In genomic region chr1:148402152-148403084, GRCh38 we compare ENCODE assay signal across 8 cellular contexts.
DNase-seq lines count a peak whose midpoint lies in the region; ATAC-seq and TF ChIP-seq lines count a peak whose summit lies in the region.
"Not testable (repeated sequence)": the region's sequence is repeated elsewhere in the genome, so short reads cannot be mapped to it uniquely, and the experiment has no call there.

No MANE protein-coding gene starts in this region.

- peak overlapping the region; percentile 78; the same call in 1 of the 2 replicates for H3K18ac ChIP-seq in IMR-90 (ENCODE audit: low read depth, low read length)

- TF ChIP-seq POLR2A in IMR-90 (IDR thresholded peaks at IDR 0.05; ENCODE audit: low read depth, low read length) = peak; percentile 93

- BruUV-seq in IMR-90 (replicated peaks; lab: Mats Ljungman, UMichigan) = TSS peak; percentile 98

- peak overlapping the region; percentile 75 for H2BK120ac ChIP-seq in IMR-90 (ENCODE audit: low read depth, low read length)

- peak overlapping the region; percentile 57; the same call in 1 of the 2 replicates for H2AK5ac ChIP-seq in IMR-90 (ENCODE audit: low read depth, low read length)

- POLR2A ChIA-PET in IMR-90 (lab: Charles Lee; ENCODE audit: unreplicated experiment) = not testable (repeated sequence)

- H2AK9ac ChIP-seq in IMR-90 (replicated peaks; ENCODE audit: low read depth, low read length, poor library complexity) = not testable (repeated sequence)

- peak overlapping the region; percentile 97 for H3K14ac ChIP-seq in IMR-90 (replicated peaks; ENCODE audit: low read depth, low read length)

- not testable (repeated sequence) for H2BK15ac ChIP-seq in IMR-90 (ENCODE audit: low read depth, low read length)

- H3K4me3 ChIP-seq in IMR-90 (ENCODE audit: insufficient read depth, low read depth, low read length) = peak overlapping the region; percentile 81

- peak overlapping the region; percentile 73 to 92 for H4K8ac ChIP-seq in IMR-90 (ENCODE audit: low read depth in 2 of 2, low read length in 2 of 2)

- intact Hi-C loops in IMR-90 (cut with micrococcal nuclease) = not testable (repeated sequence)

- not testable (repeated sequence) for H3K9me1 ChIP-seq in IMR-90 (ENCODE audit: insufficient read depth, low read length)

- not testable (repeated sequence) for H3K36me3 ChIP-seq in IMR-90 (ENCODE audit: control insufficient read depth, insufficient read depth, low read length)

- H3K4me2 ChIP-seq in IMR-90 (ENCODE audit: low read depth, low read length) = peak overlapping the region; percentile 92

- TF ChIP-seq RAD21 in IMR-90 (IDR thresholded peaks at IDR 0.05; ENCODE audit: low read length) = not testable (repeated sequence)

- not testable (repeated sequence) for H3K4me1 ChIP-seq in IMR-90 (ENCODE audit: control insufficient read depth, insufficient read depth, low read length)

- peak overlapping the region; percentile 86 for H2AFZ ChIP-seq in IMR-90 (replicated peaks; ENCODE audit: low read length, poor library complexity)

- ATAC-seq in GM21528 (IDR thresholded peaks at IDR 0.05; ENCODE audit: low FRiP score, unreplicated experiment) = peak; percentile 80
- peak; percentile 94 for ATAC-seq in IMR-90 (ENCODE audit: low read depth)

- peak overlapping the region; percentile 86 for H3K56ac ChIP-seq in IMR-90 (ENCODE audit: extremely low read depth, insufficient read depth, low read length)

- H3K27ac ChIP-seq in IMR-90 (ENCODE audit: insufficient read depth, low read length) = peak overlapping the region; percentile 89

- H3K23ac ChIP-seq in IMR-90 (ENCODE audit: low read depth, low read length) = peak overlapping the region; percentile 97; the same call in 1 of the 2 replicates

- H3K27me3 ChIP-seq in IMR-90 (ENCODE audit: control insufficient read depth, insufficient read depth, low read length) = not testable (repeated sequence)

- not testable (repeated sequence) for TF ChIP-seq CTCF in IMR-90 (conservative IDR thresholded peaks at IDR 0.05; ENCODE audit: low read depth, low read length)

- H2BK5ac ChIP-seq in IMR-90 (ENCODE audit: low read depth, low read length, poor library complexity, severe bottlenecking) = peak overlapping the region; percentile 93

- not testable (repeated sequence) for H2BK20ac ChIP-seq in IMR-90 (ENCODE audit: low read depth, low read length)

- DNase-seq in DMS153 treated with DMSO at 0.1 percent for 48 hours (lab: John Stamatoyannopoulos, UW; ENCODE audit: unreplicated experiment) (peak; percentile 64), IMR-90 (peak; percentile 61), SIG-M5 (lab: John Stamatoyannopoulos, UW) (peak; percentile 74), fibroblast of peridontal ligament (ENCODE audit: extremely low read depth) (peak; percentile 44), myocyte (ENCODE audit: low read depth) (peak; percentile 70)
- peak; percentile 78 for DNase-seq in activated T-helper 9 cell treated with anti-CD3 and anti-CD28 coated beads, Interleukin-2, amount 50 U/mL, for 16 hours (ENCODE audit: low read depth)
- DNase-seq in stimulated activated CD8-positive, alpha-beta memory T cell treated with anti-CD3 and anti-CD28 coated beads, Interleukin-2, amount 100 ng/mL, for 48 hours (ENCODE audit: low read depth in 2 of 2) = peak; percentile 79 to 81

- H3K4ac ChIP-seq in IMR-90 (ENCODE audit: low read depth, low read length) = peak overlapping the region; percentile 92

- peak overlapping the region; percentile 81 for H4K5ac ChIP-seq in IMR-90 (ENCODE audit: low read depth, low read length)

- WGBS in IMR-90 (ENCODE audit: extremely low coverage in 2 of 2, insufficient read length in 1 of 2), 2 experiments = 1% methylated on average over 14 of the region's 45 CpGs; no CpG with 5 or more reads in 1 of the 2 experiments

- in situ Hi-C loops in IMR-90 (cut with MboI; ENCODE audit: low sequenced_read_pairs) = not testable (repeated sequence)

- not testable (repeated sequence) for H3K9me3 ChIP-seq in IMR-90 (ENCODE audit: control insufficient read depth, insufficient read depth, low read length)

- not testable (repeated sequence) for H3K79me1 ChIP-seq in IMR-90 (ENCODE audit: low read depth in 1 of 2, low read length in 2 of 2)

- dilution Hi-C loops in IMR-90 (cut with HindIII; ENCODE audit: low sequenced_read_pairs, unreplicated experiment) = not testable (repeated sequence)

- peak overlapping the region; percentile 91 for H4K91ac ChIP-seq in IMR-90 (ENCODE audit: insufficient read depth, low read depth, low read length)

- CTCF ChIA-PET in IMR-90 (lab: Yijun Ruan, JAX) = not testable (repeated sequence)

- peak overlapping the region; percentile 97 for H3K9ac ChIP-seq in IMR-90 (ENCODE audit: low read depth, low read length)

- not testable (repeated sequence) for H4K20me1 ChIP-seq in IMR-90 (ENCODE audit: insufficient read depth, low read length)

Comparison
In these comparisons a context has a peak if more than half of its experiments do, and no peak if none do; other contexts are left out.
1. Peak in every context shown above with its lines: DNase-seq, ATAC-seq, H3K4me3 ChIP-seq and H3K27ac ChIP-seq.